ENCODE assay signal across 21 cellular contexts in genomic region chr14:62189698-62190097, GRCh38.
A peak's percentile ranks its signal among the peaks of the same experiment; 100 is the strongest.
DNase-seq lines count a peak whose midpoint lies in the region; ATAC-seq and TF ChIP-seq lines count a peak whose summit lies in the region.
"Had no signal": no experiment of that assay in that cellular context is flagged by ENCODE, and none has a peak within 500 bp of the region (broad histone marks: within the 10 kb centered on the region; RNA-seq: fewer than 3 reads in every experiment).

No MANE protein-coding gene starts in this region.

- H3K4me3 ChIP-seq in astrocyte of the cerebellum (ENCODE audit: low read depth, low read length), result no peak overlapping the region
- no peak overlapping the region for H3K4me3 ChIP-seq in mucosa of descending colon
- H3K4me3 ChIP-seq: cardiac muscle cell, dorsolateral prefrontal cortex, heart right ventricle had no signal

- ATAC-seq in mucosa of descending colon, result no peak
- no peak for ATAC-seq in WTC11
- ATAC-seq in HG03196 (IDR thresholded peaks at IDR 0.05; ENCODE audit: unreplicated experiment), result no peak
- ATAC-seq: activated CD4-positive, CD25-positive, alpha-beta regulatory T cell treated with anti-CD3 and anti-CD28 coated beads, Interleukin-2, amount 50 U/mL, for 24 hours; activated naive CD4-positive, alpha-beta T cell treated with anti-CD3 and anti-CD28 coated beads, Interleukin-2, amount 50 U/mL, for 72 hours; heart right ventricle had no signal

- CTCF ChIA-PET in WTC11 (lab: Charles Lee), result no interaction called here

- H3K4me1 ChIP-seq in mucosa of descending colon (ENCODE audit: low read depth), result no peaks in the 10 kb centered on the region
- H3K4me1 ChIP-seq: heart right ventricle, parathyroid adenoma had no signal

- H3K4me1 Mint-ChIP-seq in WTC11, result peaks cover 4% of the 10 kb centered on the region; the same call in 1 of the 2 replicates
- H3K4me1 Mint-ChIP-seq: naive B cell had no signal

- H3K9me3 ChIP-seq in mucosa of descending colon, result no peaks in the 10 kb centered on the region

- H3K4me3 Mint-ChIP-seq in WTC11, result no peak overlapping the region
- H3K4me3 Mint-ChIP-seq: naive B cell; stimulated activated naive CD8-positive, alpha-beta T cell treated with anti-CD3 and anti-CD28 coated beads, Interleukin-15, Interleukin-2, amounts not matched to agents 100 ng/mL and 50 ng/mL, for 24 hours had no signal

- H3K9me3 Mint-ChIP-seq in WTC11, result peaks cover 12% of the 10 kb centered on the region
- H3K9me3 Mint-ChIP-seq: activated naive CD4-positive, alpha-beta T cell treated with anti-CD3 and anti-CD28 coated beads, Interleukin-2, amount 50 U/mL, for 72 hours; stimulated activated naive CD8-positive, alpha-beta T cell treated with anti-CD3 and anti-CD28 coated beads, Interleukin-15, Interleukin-2, amounts not matched to agents 100 ng/mL and 50 ng/mL, for 24 hours had no signal

- DNase-seq in EH (ENCODE audit: low read depth) (peak; percentile 33), M059J (ENCODE audit: low read depth) (peak; percentile 60), astrocyte of the cerebellum (ENCODE audit: low read depth) (peak; percentile 27), fibroblast of the conjunctiva (ENCODE audit: low read depth) (peak; percentile 30), LoVo (ENCODE audit: low spot score) (no peak), mucosa of descending colon (no peak), WTC11 (ENCODE audit: low spot score) (no peak)
- DNase-seq: AML-193; dorsolateral prefrontal cortex; GOT3; heart right ventricle; naive B cell; NCI-H1436 treated with DMSO at 0.1 percent for 48 hours; stimulated activated CD4-positive, alpha-beta T cell treated with anti-CD3 and anti-CD28 coated beads, Interleukin-2, amount 100 ng/mL, for 24 hours; trophoblast cell had no signal

- no peaks in the 10 kb centered on the region for H3K36me3 Mint-ChIP-seq in WTC11
- H3K36me3 Mint-ChIP-seq: activated naive CD4-positive, alpha-beta T cell treated with anti-CD3 and anti-CD28 coated beads, Interleukin-2, amount 50 U/mL, for 72 hours; naive B cell had no signal

- H3K27me3 Mint-ChIP-seq in WTC11 (ENCODE audit: low read depth), result no peaks in the 10 kb centered on the region

- TF ChIP-seq CTCF in astrocyte of the cerebellum (IDR thresholded peaks at IDR 0.05; ENCODE audit: low read depth, low read length, missing control alignments) (no peak), mucosa of descending colon (IDR thresholded peaks at IDR 0.05) (no peak), WTC11 (IDR thresholded peaks at IDR 0.05) (no peak)

- POLR2A ChIA-PET in WTC11 (lab: Charles Lee), result no interaction called here

- intact Hi-C loops in mucosa of descending colon (cut with DNase I, micrococcal nuclease), result no loop called here

- no peak overlapping the region for H3K27ac Mint-ChIP-seq in WTC11
- H3K27ac Mint-ChIP-seq: activated naive CD4-positive, alpha-beta T cell treated with anti-CD3 and anti-CD28 coated beads, Interleukin-2, amount 50 U/mL, for 72 hours; naive B cell; stimulated activated naive CD8-positive, alpha-beta T cell treated with anti-CD3 and anti-CD28 coated beads, Interleukin-15, Interleukin-2, amounts not matched to agents 100 ng/mL and 50 ng/mL, for 24 hours had no signal

- in situ Hi-C loops in astrocyte of the cerebellum (cut with HindIII; ENCODE audit: low sequenced_read_pairs), result no loop called here

- no peaks in the 10 kb centered on the region for H3K36me3 ChIP-seq in mucosa of descending colon (ENCODE audit: low read depth)
- H3K36me3 ChIP-seq: cardiac muscle cell, heart right ventricle had no signal

TF ChIP-seq in WTC11, 78 proteins besides CTCF, POLR2A, EP300 and RAD21 (continues in another document):
- no peak for TF ChIP-seq ATF1 (CRISPR knock-in tag; IDR thresholded peaks at IDR 0.05)
- TF ChIP-seq SP1 (CRISPR knock-in tag; conservative IDR thresholded peaks at IDR 0.05), result no peak
- TF ChIP-seq ERG (CRISPR knock-in tag; IDR thresholded peaks at IDR 0.05), result no peak
- TF ChIP-seq, protein P1, sequence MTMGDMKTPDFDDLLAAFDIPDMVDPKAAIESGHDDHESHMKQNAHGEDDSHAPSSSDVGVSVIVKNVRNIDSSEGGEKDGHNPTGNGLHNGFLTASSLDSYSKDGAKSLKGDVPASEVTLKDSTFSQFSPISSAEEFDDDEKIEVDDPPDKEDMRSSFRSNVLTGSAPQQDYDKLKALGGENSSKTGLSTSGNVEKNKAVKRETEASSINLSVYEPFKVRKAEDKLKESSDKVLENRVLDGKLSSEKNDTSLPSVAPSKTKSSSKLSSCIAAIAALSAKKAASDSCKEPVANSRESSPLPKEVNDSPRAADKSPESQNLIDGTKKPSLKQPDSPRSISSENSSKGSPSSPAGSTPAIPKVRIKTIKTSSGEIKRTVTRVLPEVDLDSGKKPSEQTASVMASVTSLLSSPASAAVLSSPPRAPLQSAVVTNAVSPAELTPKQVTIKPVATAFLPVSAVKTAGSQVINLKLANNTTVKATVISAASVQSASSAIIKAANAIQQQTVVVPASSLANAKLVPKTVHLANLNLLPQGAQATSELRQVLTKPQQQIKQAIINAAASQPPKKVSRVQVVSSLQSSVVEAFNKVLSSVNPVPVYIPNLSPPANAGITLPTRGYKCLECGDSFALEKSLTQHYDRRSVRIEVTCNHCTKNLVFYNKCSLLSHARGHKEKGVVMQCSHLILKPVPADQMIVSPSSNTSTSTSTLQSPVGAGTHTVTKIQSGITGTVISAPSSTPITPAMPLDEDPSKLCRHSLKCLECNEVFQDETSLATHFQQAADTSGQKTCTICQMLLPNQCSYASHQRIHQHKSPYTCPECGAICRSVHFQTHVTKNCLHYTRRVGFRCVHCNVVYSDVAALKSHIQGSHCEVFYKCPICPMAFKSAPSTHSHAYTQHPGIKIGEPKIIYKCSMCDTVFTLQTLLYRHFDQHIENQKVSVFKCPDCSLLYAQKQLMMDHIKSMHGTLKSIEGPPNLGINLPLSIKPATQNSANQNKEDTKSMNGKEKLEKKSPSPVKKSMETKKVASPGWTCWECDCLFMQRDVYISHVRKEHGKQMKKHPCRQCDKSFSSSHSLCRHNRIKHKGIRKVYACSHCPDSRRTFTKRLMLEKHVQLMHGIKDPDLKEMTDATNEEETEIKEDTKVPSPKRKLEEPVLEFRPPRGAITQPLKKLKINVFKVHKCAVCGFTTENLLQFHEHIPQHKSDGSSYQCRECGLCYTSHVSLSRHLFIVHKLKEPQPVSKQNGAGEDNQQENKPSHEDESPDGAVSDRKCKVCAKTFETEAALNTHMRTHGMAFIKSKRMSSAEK (CRISPR knock-in tag; IDR thresholded peaks at IDR 0.05; ENCODE audit: borderline replicate concordance), result no peak
- no peak for TF ChIP-seq ZNF317 (CRISPR knock-in tag; IDR thresholded peaks at IDR 0.05; ENCODE audit: borderline replicate concordance, low read depth)
- TF ChIP-seq, protein P2, sequence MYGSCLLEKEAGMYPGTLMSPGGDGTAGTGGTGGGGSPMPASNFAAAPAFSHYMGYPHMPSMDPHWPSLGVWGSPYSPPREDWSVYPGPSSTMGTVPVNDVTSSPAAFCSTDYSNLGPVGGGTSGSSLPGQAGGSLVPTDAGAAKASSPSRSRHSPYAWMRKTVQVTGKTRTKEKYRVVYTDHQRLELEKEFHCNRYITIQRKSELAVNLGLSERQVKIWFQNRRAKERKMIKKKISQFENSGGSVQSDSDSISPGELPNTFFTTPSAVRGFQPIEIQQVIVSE (CRISPR knock-in tag; IDR thresholded peaks at IDR 0.05; ENCODE audit: borderline replicate concordance), result no peak
- no peak for TF ChIP-seq NR1H2 (CRISPR knock-in tag; IDR thresholded peaks at IDR 0.05)
- TF ChIP-seq CREM (CRISPR knock-in tag; IDR thresholded peaks at IDR 0.05), result no peak
- TF ChIP-seq, protein P3, sequence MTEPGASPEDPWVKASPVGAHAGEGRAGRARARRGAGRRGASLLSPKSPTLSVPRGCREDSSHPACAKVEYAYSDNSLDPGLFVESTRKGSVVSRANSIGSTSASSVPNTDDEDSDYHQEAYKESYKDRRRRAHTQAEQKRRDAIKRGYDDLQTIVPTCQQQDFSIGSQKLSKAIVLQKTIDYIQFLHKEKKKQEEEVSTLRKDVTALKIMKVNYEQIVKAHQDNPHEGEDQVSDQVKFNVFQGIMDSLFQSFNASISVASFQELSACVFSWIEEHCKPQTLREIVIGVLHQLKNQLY (CRISPR knock-in tag; IDR thresholded peaks at IDR 0.05), result no peak
- TF ChIP-seq KAT7 (CRISPR knock-in tag; IDR thresholded peaks at IDR 0.05; ENCODE audit: borderline replicate concordance), result no peak
- TF ChIP-seq MXD4 (CRISPR knock-in tag; IDR thresholded peaks at IDR 0.05; ENCODE audit: borderline replicate concordance), result no peak
- no peak for TF ChIP-seq ATF3 (CRISPR knock-in tag; conservative IDR thresholded peaks at IDR 0.05)
- TF ChIP-seq ESRRA (CRISPR knock-in tag; IDR thresholded peaks at IDR 0.05; ENCODE audit: borderline replicate concordance), result no peak

Comparison
In these comparisons a context has a peak if more than half of its experiments do, and no peak if none do; other contexts are left out.
1. DNase-seq: peak in EH (single experiment), M059J (single experiment), astrocyte of the cerebellum (single experiment) and fibroblast of the conjunctiva (single experiment); none in LoVo (single experiment), mucosa of descending colon (0 of 3) and WTC11 (single experiment).